Comparison of ENCODE assay signal across 10 cellular contexts in the genomic region with DNA sequence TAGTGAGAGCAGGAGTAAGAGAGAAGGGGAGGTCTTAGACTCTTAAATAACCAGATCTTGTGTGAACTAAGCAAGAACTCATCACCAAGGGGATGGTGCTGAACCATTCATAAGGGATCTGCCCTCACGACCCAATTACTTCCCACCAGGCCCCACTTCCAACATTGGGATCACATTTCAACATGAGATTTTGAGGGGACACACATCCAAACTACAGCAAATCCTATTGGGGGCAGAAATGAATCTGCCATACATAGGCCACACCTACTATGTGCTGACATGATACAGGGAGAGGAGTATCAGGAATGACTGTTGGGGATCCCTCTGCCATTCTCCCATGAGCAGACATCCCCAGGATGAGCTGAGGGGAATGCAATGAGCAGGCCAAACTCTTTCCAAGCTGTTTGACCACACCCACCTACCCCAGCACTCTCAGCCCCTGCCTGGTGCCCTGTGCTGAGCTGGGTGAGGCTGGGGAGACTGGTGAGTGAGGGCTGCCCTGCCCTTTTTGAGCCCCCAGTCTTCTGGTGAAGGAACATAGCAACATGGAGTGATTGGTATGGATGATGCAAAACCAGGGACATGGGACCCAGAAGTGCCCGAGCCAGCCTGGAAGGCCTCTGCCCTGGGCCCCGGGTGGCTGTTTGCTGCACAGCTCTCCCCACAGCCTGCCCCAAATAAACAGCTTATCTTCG. TPM values are rescaled to one million over a fixed set of nuclear protein-coding genes. Genes with fewer than 3 reads are reported as not detected.
DNase-seq lines count a peak whose midpoint lies in the region; ATAC-seq and TF ChIP-seq lines count a peak whose summit lies in the region.
"Had no signal": no experiment of that assay in that cellular context is flagged by ENCODE, and none has a peak within 500 bp of the region (broad histone marks: within the 10 kb centered on the region; RNA-seq: fewer than 3 reads in every experiment).

No MANE protein-coding gene starts in this region.

- peaks cover 4 to 29% (median 20%) of the 10 kb centered on the region in 4 donors for H3K36me3 ChIP-seq in liver (ENCODE audit: control insufficient read depth in 4 of 4, insufficient read depth in 3 of 4, low read depth in 1 of 4, low read length in 3 of 4)

- peak overlapping the region in 1 of 3 donors; percentile 49 for H3K4me3 ChIP-seq in liver (ENCODE audit: low read depth in 1 of 3, low read length in 3 of 3)

- H3K9me3 Mint-ChIP-seq in activated naive CD4-positive, alpha-beta T cell treated with anti-CD3 and anti-CD28 coated beads, Interleukin-2, amount 50 U/mL, for 24 hours = peaks cover 5% of the 10 kb centered on the region
- H3K9me3 Mint-ChIP-seq in activated T-helper 2 cell treated with anti-CD3 and anti-CD28 coated beads, Interferon-gamma antibody, Interleukin-2, Interleukin-4, amounts not matched to agents 10 μg/mL and 5 μg/mL and 100 μg/mL, durations not matched to agents 14 hours and 24 hours and 36 hours = no peaks in the 10 kb centered on the region
- no peaks in the 10 kb centered on the region for H3K9me3 Mint-ChIP-seq in type B pancreatic cell

- TF ChIP-seq CTCF in liver (IDR thresholded peaks at IDR 0.05; ENCODE audit: low read depth, low read length, missing input control) (no peak), type B pancreatic cell (conservative IDR thresholded peaks at IDR 0.05) (no peak)

- H3K4me1 ChIP-seq in liver (ENCODE audit: control insufficient read depth in 4 of 4, insufficient read depth in 4 of 4, low read length in 3 of 4) = peaks cover 7 to 28% (median 16%) of the 10 kb centered on the region in 4 donors

- peak overlapping the region; percentile 67 to 75 for H3K27ac ChIP-seq in liver (ENCODE audit: low read depth in 1 of 2, low read length in 2 of 2)

- no peak for TF ChIP-seq RAD21 in liver (IDR thresholded peaks at IDR 0.05)

- DNase-seq in activated naive CD4-positive, alpha-beta T cell treated with anti-CD3 and anti-CD28 coated beads, Interleukin-2, amount 50 U/mL, for 16 hours = no peak
- DNase-seq in activated T-helper 2 cell treated with anti-CD3 and anti-CD28 coated beads, Interferon-gamma antibody, Interleukin-2, Interleukin-4, amounts not matched to agents 10 μg/mL and 5 μg/mL and 100 μg/mL, durations not matched to agents 14 hours and 24 hours and 36 hours (ENCODE audit: low spot score) = no peak
- DNase-seq in type B pancreatic cell (ENCODE audit: extremely low spot score, unreplicated experiment) (no peak), HT-29 (ENCODE audit: low spot score) (no peak), AG20443 (ENCODE audit: low spot score) (no peak)
- DNase-seq: GDM1 had no signal

- peaks cover 2% of the 10 kb centered on the region for H3K27me3 Mint-ChIP-seq in activated naive CD4-positive, alpha-beta T cell treated with anti-CD3 and anti-CD28 coated beads, Interleukin-2, amount 50 U/mL, for 24 hours
- H3K27me3 Mint-ChIP-seq in activated T-helper 2 cell treated with anti-CD3 and anti-CD28 coated beads, Interferon-gamma antibody, Interleukin-2, Interleukin-4, amounts not matched to agents 10 μg/mL and 5 μg/mL and 100 μg/mL, durations not matched to agents 14 hours and 24 hours and 36 hours (ENCODE audit: low read depth) = no peaks in the 10 kb centered on the region
- peaks cover 9% of the 10 kb centered on the region for H3K27me3 Mint-ChIP-seq in type B pancreatic cell

- 51% methylated on average over 4 of the region's 4 CpGs for WGBS in liver

- peak overlapping the region; percentile 91 for H3K4me3 Mint-ChIP-seq in activated naive CD4-positive, alpha-beta T cell treated with anti-CD3 and anti-CD28 coated beads, Interleukin-2, amount 50 U/mL, for 24 hours
- peak overlapping the region; percentile 78 for H3K4me3 Mint-ChIP-seq in activated T-helper 2 cell treated with anti-CD3 and anti-CD28 coated beads, Interferon-gamma antibody, Interleukin-2, Interleukin-4, amounts not matched to agents 10 μg/mL and 5 μg/mL and 100 μg/mL, durations not matched to agents 14 hours and 24 hours and 36 hours (ENCODE audit: low read depth)
- H3K4me3 Mint-ChIP-seq in type B pancreatic cell = peak overlapping the region; percentile 95

- peak overlapping the region; percentile 75 for H3K27ac Mint-ChIP-seq in activated naive CD4-positive, alpha-beta T cell treated with anti-CD3 and anti-CD28 coated beads, Interleukin-2, amount 50 U/mL, for 24 hours
- H3K27ac Mint-ChIP-seq in activated T-helper 2 cell treated with anti-CD3 and anti-CD28 coated beads, Interferon-gamma antibody, Interleukin-2, Interleukin-4, amounts not matched to agents 10 μg/mL and 5 μg/mL and 100 μg/mL, durations not matched to agents 14 hours and 24 hours and 36 hours = peak overlapping the region; percentile 86
- peak overlapping the region; percentile 38 for H3K27ac Mint-ChIP-seq in type B pancreatic cell

- H3K9me3 ChIP-seq in liver (ENCODE audit: control insufficient read depth in 4 of 4, low read length in 3 of 4) = no peaks in the 10 kb centered on the region

- ATAC-seq in HG02981 (IDR thresholded peaks at IDR 0.05; ENCODE audit: unreplicated experiment) = no peak

- no peaks in the 10 kb centered on the region for H3K27me3 ChIP-seq in liver (ENCODE audit: control insufficient read depth in 4 of 4, insufficient read depth in 4 of 4, low read length in 3 of 4)

- peaks cover 2% of the 10 kb centered on the region for H3K36me3 Mint-ChIP-seq in activated naive CD4-positive, alpha-beta T cell treated with anti-CD3 and anti-CD28 coated beads, Interleukin-2, amount 50 U/mL, for 24 hours
- H3K36me3 Mint-ChIP-seq in activated T-helper 2 cell treated with anti-CD3 and anti-CD28 coated beads, Interferon-gamma antibody, Interleukin-2, Interleukin-4, amounts not matched to agents 10 μg/mL and 5 μg/mL and 100 μg/mL, durations not matched to agents 14 hours and 24 hours and 36 hours (ENCODE audit: low read depth) = peaks cover 46% of the 10 kb centered on the region
- peaks cover 12% of the 10 kb centered on the region for H3K36me3 Mint-ChIP-seq in type B pancreatic cell

- H3K4me1 Mint-ChIP-seq in activated naive CD4-positive, alpha-beta T cell treated with anti-CD3 and anti-CD28 coated beads, Interleukin-2, amount 50 U/mL, for 24 hours = peaks cover 15% of the 10 kb centered on the region
- peaks cover 33% of the 10 kb centered on the region for H3K4me1 Mint-ChIP-seq in activated T-helper 2 cell treated with anti-CD3 and anti-CD28 coated beads, Interferon-gamma antibody, Interleukin-2, Interleukin-4, amounts not matched to agents 10 μg/mL and 5 μg/mL and 100 μg/mL, durations not matched to agents 14 hours and 24 hours and 36 hours (ENCODE audit: low read depth)
- H3K4me1 Mint-ChIP-seq in type B pancreatic cell (ENCODE audit: unreplicated experiment) = peaks cover 40% of the 10 kb centered on the region

- no peak overlapping the region for H3K9ac ChIP-seq in liver (ENCODE audit: low read depth in 1 of 2, low read length in 2 of 2)

- intact Hi-C loops in activated T-helper 2 cell treated with anti-CD3 and anti-CD28 coated beads, Interferon-gamma antibody, Interleukin-2, Interleukin-4, amounts not matched to agents 10 μg/mL and 5 μg/mL and 100 μg/mL, durations not matched to agents 14 hours and 24 hours and 36 hours (cut with micrococcal nuclease) = loop anchor here (5.0 kb wide), 1 partner anchor 173 kb away; no protein-coding TSS in a partner anchor

TF ChIP-seq in liver, 16 proteins besides CTCF, POLR2A, EP300 and RAD21 (continues in another document):
- TF ChIP-seq HNF4G (IDR thresholded peaks at IDR 0.05) (no peak), HNF4A (conservative IDR thresholded peaks at IDR 0.05) (no peak), GABPA (IDR thresholded peaks at IDR 0.05 in 1 of 2, conservative IDR thresholded peaks at IDR 0.05 in 1 of 2) (no peak), FOXA2 (IDR thresholded peaks at IDR 0.05) (no peak)

RNA-seq across cellular contexts. Expression of a gene that starts 1.2 kb away (rescaled TPM):
- 46.1 and 47.7 TPM in 2 replicates for total RNA-seq in activated T-helper 2 cell treated with anti-CD3 and anti-CD28 coated beads, Interferon-gamma antibody, Interleukin-2, Interleukin-4, amounts not matched to agents 10 μg/mL and 5 μg/mL and 100 μg/mL, durations not matched to agents 14 hours and 24 hours and 36 hours
- total RNA-seq in liver = 10 to 100 TPM in 1 of 2 donors, under 1 TPM in 1; 0.17 to 13.9 TPM
- polyA plus RNA-seq in liver = 1 to 10 TPM in 1 of 2 donors, under 1 TPM in 1; 0.38 to 1.3 TPM
- total RNA-seq in type B pancreatic cell (ENCODE audit: low replicate concordance) = 12.3 and 39.6 TPM in 2 replicates
- total RNA-seq in HT-29 (2014; rRNA removed; shearing (Covaris generic)) = 22.0 and 23.5 TPM in 2 replicates

RNA-seq across cellular contexts. Expression of a gene that starts 27.6 kb away (rescaled TPM):
- 20.7 and 21.0 TPM in 2 replicates for total RNA-seq in activated T-helper 2 cell treated with anti-CD3 and anti-CD28 coated beads, Interferon-gamma antibody, Interleukin-2, Interleukin-4, amounts not matched to agents 10 μg/mL and 5 μg/mL and 100 μg/mL, durations not matched to agents 14 hours and 24 hours and 36 hours
- 100 to 1,000 TPM in 1 of 2 donors, 10 to 100 TPM in 1; 63.9 to 389 TPM for total RNA-seq in liver
- polyA plus RNA-seq in liver = 100 to 1,000 TPM; 117 to 138 TPM
- 22.6 and 36.9 TPM in 2 replicates for total RNA-seq in type B pancreatic cell (ENCODE audit: low replicate concordance)
- total RNA-seq in HT-29 (2014; rRNA removed; shearing (Covaris generic)) = 37.0 and 43.6 TPM in 2 replicates

RNA-seq across cellular contexts. Expression of a gene that starts 32.3 kb away (rescaled TPM):
- not detected in 2 replicates for total RNA-seq in activated T-helper 2 cell treated with anti-CD3 and anti-CD28 coated beads, Interferon-gamma antibody, Interleukin-2, Interleukin-4, amounts not matched to agents 10 μg/mL and 5 μg/mL and 100 μg/mL, durations not matched to agents 14 hours and 24 hours and 36 hours
- total RNA-seq in liver (under 1 TPM; under 0.01 to 0.05 TPM), type B pancreatic cell (ENCODE audit: low replicate concordance) (0.05 TPM in 1 of 2 replicates, not detected in the other)
- polyA plus RNA-seq in liver = under 1 TPM; 0.01 to 0.03 TPM
- not detected in 2 replicates for total RNA-seq in HT-29 (2014; rRNA removed; shearing (Covaris generic))
- total RNA-seq: M059J had no signal

RNA-seq across cellular contexts. Expression of a gene that starts 40.1 kb away (rescaled TPM):
- total RNA-seq in activated T-helper 2 cell treated with anti-CD3 and anti-CD28 coated beads, Interferon-gamma antibody, Interleukin-2, Interleukin-4, amounts not matched to agents 10 μg/mL and 5 μg/mL and 100 μg/mL, durations not matched to agents 14 hours and 24 hours and 36 hours = 74.1 and 76.0 TPM in 2 replicates
- total RNA-seq in liver (10 to 100 TPM; 14.3 to 34.4 TPM), type B pancreatic cell (ENCODE audit: low replicate concordance) (46.6 and 68.4 TPM in 2 replicates)
- polyA plus RNA-seq in liver = 10 to 100 TPM; 18.1 to 19.2 TPM
- total RNA-seq in HT-29 (2014; rRNA removed; shearing (Covaris generic)) = 56.3 and 64.7 TPM in 2 replicates

RNA-seq across cellular contexts. Expression of a gene that starts 45.3 kb away (rescaled TPM):
- total RNA-seq in activated T-helper 2 cell treated with anti-CD3 and anti-CD28 coated beads, Interferon-gamma antibody, Interleukin-2, Interleukin-4, amounts not matched to agents 10 μg/mL and 5 μg/mL and 100 μg/mL, durations not matched to agents 14 hours and 24 hours and 36 hours = 7.7 and 10.7 TPM in 2 replicates
- total RNA-seq in liver = 1 to 10 TPM; 4.4 to 6.1 TPM
- polyA plus RNA-seq in liver = 1 to 10 TPM; 3.9 to 6.6 TPM
- 10.8 and 12.9 TPM in 2 replicates for total RNA-seq in type B pancreatic cell (ENCODE audit: low replicate concordance)
- 9.5 and 19.5 TPM in 2 replicates for total RNA-seq in HT-29 (2014; rRNA removed; shearing (Covaris generic))
